8 cellular contexts compared by ENCODE assay signal in genomic region chr11:71446942-71447688, GRCh38. TPM values are rescaled to one million over a fixed set of nuclear protein-coding genes. Genes with fewer than 3 reads are reported as not detected.
A peak's percentile ranks its signal among the peaks of the same experiment; 100 is the strongest.
DNase-seq lines count a peak whose midpoint lies in the region; ATAC-seq, FAIRE-seq and TF ChIP-seq lines count a peak whose summit lies in the region.

No MANE protein-coding gene starts in this region.

- peak overlapping the region; percentile 92 for H3K4me2 ChIP-seq in GM23248 (ENCODE audit: unreplicated experiment)

- peak overlapping the region; percentile 72 for H3K27ac Mint-ChIP-seq in memory B cell

- H3K27me3 Mint-ChIP-seq in memory B cell, result no peaks in the 10 kb centered on the region

- in situ Hi-C loops in GM23248 (cut with MboI), result no loop called here

- intact Hi-C loops in colonic mucosa (cut with DNase I), result no loop called here

- 0 out of 2 replicates have a peak, but pooled peaks cover 4% of the 10 kb centered on the region for H3F3A ChIP-seq in GM23248 (ENCODE audit: insufficient read depth)

- WGBS in GM23248 (ENCODE audit: low coverage in 1 of 2, low lambda C conversion rate in 2 of 2, missing lambda C conversion rate in 2 of 2), 2 experiments, result 36 to 41% methylated on average over 9 of the region's 9 CpGs

- DNase-seq in GM23248 (peak; percentile 91), NT2/D1 (ENCODE audit: low read depth, low spot score) (no peak), colonic mucosa (peak; percentile 43), memory B cell (ENCODE audit: low spot score in 2 of 2) (no peak), urothelium cell line (ENCODE audit: low spot score) (peak; percentile 22), Ammon's horn (ENCODE audit: low spot score) (no peak)

- no peaks in the 10 kb centered on the region for H3K9me2 ChIP-seq in GM23248 (ENCODE audit: insufficient read depth)

- peaks cover 2% of the 10 kb centered on the region for H3K9me3 Mint-ChIP-seq in memory B cell

- no peaks in the 10 kb centered on the region for H4K20me1 ChIP-seq in GM23248 (ENCODE audit: insufficient read depth)

- H3K36me3 ChIP-seq in GM23248 (ENCODE audit: low read depth) (peaks cover 5% of the 10 kb centered on the region; the same call in 1 of the 2 replicates), NT2/D1 (ENCODE audit: insufficient read depth, insufficient read length, low read length) (peaks cover 52% of the 10 kb centered on the region), colonic mucosa (peaks cover 8% of the 10 kb centered on the region)

- no peaks in the 10 kb centered on the region for H3K79me2 ChIP-seq in GM23248 (ENCODE audit: insufficient read depth)

- FAIRE-seq in urothelium cell line (lab: Jason Lieb, UNC), result no peak

- ATAC-seq in memory B cell (ENCODE audit: low read depth), result no peak
- ATAC-seq in GM19455 (IDR thresholded peaks at IDR 0.05; ENCODE audit: unreplicated experiment), result no peak
- no peak for ATAC-seq in HG03108 (IDR thresholded peaks at IDR 0.05; ENCODE audit: unreplicated experiment)

- H3K27me3 ChIP-seq in GM23248 (replicated peaks; ENCODE audit: insufficient read depth) (no peaks in the 10 kb centered on the region), NT2/D1 (ENCODE audit: insufficient read depth, insufficient read length) (no peaks in the 10 kb centered on the region), colonic mucosa (no peaks in the 10 kb centered on the region)

- H3K9me3 ChIP-seq in GM23248 (ENCODE audit: low read depth), result no peaks in the 10 kb centered on the region
- peaks cover 18% of the 10 kb centered on the region for H3K9me3 ChIP-seq in NT2/D1 (ENCODE audit: insufficient read depth, low read length)
- H3K9me3 ChIP-seq in colonic mucosa, result no peaks in the 10 kb centered on the region

- no peak for TF ChIP-seq CTCF in colonic mucosa (IDR thresholded peaks at IDR 0.05)

- H3K4me1 ChIP-seq in GM23248 (ENCODE audit: insufficient read depth) (0 out of 2 replicates have a peak, but pooled peaks cover 4% of the 10 kb centered on the region), NT2/D1 (ENCODE audit: insufficient read depth, insufficient read length) (no peaks in the 10 kb centered on the region), colonic mucosa (no peaks in the 10 kb centered on the region)

- peak overlapping the region; percentile 100 for H2AFZ ChIP-seq in GM23248

- peaks cover 22% of the 10 kb centered on the region for H3K36me3 Mint-ChIP-seq in memory B cell

- H3K4me3 Mint-ChIP-seq in memory B cell, result peak overlapping the region; percentile 85

- peaks cover 21% of the 10 kb centered on the region for H3K4me1 Mint-ChIP-seq in memory B cell

- H3K4me3 ChIP-seq in GM23248 (peak overlapping the region; percentile 92), NT2/D1 (ENCODE audit: insufficient read length, low read depth) (peak overlapping the region; percentile 88), colonic mucosa (peak overlapping the region; percentile 81)

- H3K9ac ChIP-seq in GM23248 (no peak overlapping the region), NT2/D1 (ENCODE audit: insufficient read length, low read depth) (peak overlapping the region; percentile 88), colonic mucosa (ENCODE audit: low read depth in 2 of 2, low read length in 2 of 2) (peak overlapping the region in 1 of 2 donors; percentile 94)

- 0 out of 2 replicates have a peak overlapping the region, but pooled peaks have one; percentile 5 for H3K27ac ChIP-seq in GM23248
- H3K27ac ChIP-seq in colonic mucosa, result peak overlapping the region; percentile 76

RNA-seq across cellular contexts. Expression of gene DHCR7, which starts 1.1 kb away (rescaled TPM):
- total RNA-seq in GM23248 (2014; rRNA removed; shearing (Covaris generic)), result 13.6 and 14.7 TPM in 2 replicates
- 15.7 and 17.2 TPM in 2 replicates for polyA plus RNA-seq in GM23248 (2016; fragmentation: Nextera tagmentation; extraction: Ambion mirVana)
- total RNA-seq in colonic mucosa, result 100 to 1,000 TPM in 1 of 2 donors, 10 to 100 TPM in 1; 75.3 to 163 TPM

RNA-seq across cellular contexts. Expression of gene NADSYN1, which starts 5.9 kb away (rescaled TPM):
- 50.4 and 64.4 TPM in 2 replicates for total RNA-seq in GM23248 (2014; rRNA removed; shearing (Covaris generic))
- 38.4 and 42.0 TPM in 2 replicates for polyA plus RNA-seq in GM23248 (2016; fragmentation: Nextera tagmentation; extraction: Ambion mirVana)
- total RNA-seq in colonic mucosa, result 100 to 1,000 TPM; 133 to 178 TPM

Comparison
In these comparisons a context has a peak if more than half of its experiments do, and no peak if none do; other contexts are left out.
1. DNase-seq: peak in GM23248 (single experiment), colonic mucosa (single experiment) and urothelium cell line (single experiment); none in NT2/D1 (single experiment), memory B cell (0 of 2) and Ammon's horn (single experiment).
2. Peak in every context shown above with its lines, with median percentiles within 50 percentile points of each other: H3K4me3 ChIP-seq.